In the genomic region with DNA sequence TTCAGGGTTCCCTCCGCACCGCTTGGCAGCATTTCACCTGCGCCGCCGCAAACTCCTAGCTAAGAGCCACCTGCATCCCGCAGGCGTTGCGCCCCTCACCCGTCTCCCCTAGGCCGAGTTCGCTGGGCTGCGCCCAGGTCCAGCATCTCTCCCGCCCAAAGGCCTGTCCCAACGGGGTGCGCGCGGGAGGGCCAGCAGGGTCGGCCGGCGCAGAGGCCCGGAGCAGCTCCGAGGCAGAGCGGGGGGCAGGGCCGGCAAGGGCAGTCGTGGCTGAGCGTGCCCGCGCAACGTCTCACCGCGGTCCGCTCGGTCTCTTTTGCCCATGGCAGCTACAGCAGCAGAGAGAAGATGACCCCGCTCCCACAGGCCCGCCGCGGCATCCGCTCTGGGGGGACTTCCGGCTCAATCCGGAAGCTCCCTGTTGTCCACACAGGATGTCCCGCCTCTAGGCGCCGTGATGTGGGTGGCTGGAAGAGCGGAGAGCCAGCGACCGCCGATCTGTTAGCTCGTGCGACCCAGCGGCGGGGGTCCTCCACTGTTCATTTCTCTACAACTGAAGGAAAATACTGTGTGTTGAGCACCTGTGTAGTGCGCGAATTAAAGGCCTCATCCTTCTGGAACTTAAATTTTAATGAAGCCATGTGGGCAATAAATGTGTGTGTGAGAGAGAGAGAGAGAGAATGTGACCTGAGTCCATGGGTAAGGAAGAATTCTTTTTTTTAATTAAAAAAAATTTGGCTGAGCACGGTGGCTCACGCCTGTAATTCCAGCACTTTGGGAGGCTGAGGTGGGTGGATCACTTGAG, we compare ENCODE assay signal across 8 cellular contexts. TPM values are rescaled to one million over a fixed set of nuclear protein-coding genes. Genes with fewer than 3 reads are reported as not detected.
DNase-seq lines count a peak whose midpoint lies in the region; TF ChIP-seq lines count a peak whose summit lies in the region.

A gene (minus strand): TSS at position 387 of the 805 bp plus-strand sequence. CDS start 63 bp downstream, at position 324.

- peak in 1 of 2 donors; percentile 32 for TF ChIP-seq POLR2A in suprapubic skin (IDR thresholded peaks at IDR 0.05)

- H3K4me3 ChIP-seq in MM.1S (ENCODE audit: low read length), result peak within 1 kb of the TSS; percentile 98
- H3K4me3 ChIP-seq in SK-N-SH (ENCODE audit: low read depth in 2 of 2, low read length in 1 of 2), result peak within 1 kb of the TSS; percentile 93 to 98
- peak within 1 kb of the TSS; percentile 98 for H3K4me3 ChIP-seq in suprapubic skin

- H3K36me3 ChIP-seq in MM.1S (replicated peaks; ENCODE audit: insufficient read depth, low read length), result peaks cover 10% of the 10 kb centered on the region
- H3K36me3 ChIP-seq in SK-N-SH (replicated peaks in 1 of 2; ENCODE audit: control insufficient read depth in 1 of 2, insufficient read depth in 2 of 2, low read length in 1 of 2), result peaks cover 32 to 39% of the 10 kb centered on the region in 2 experiments
- peaks cover 36% of the 10 kb centered on the region for H3K36me3 ChIP-seq in suprapubic skin

- H3K9me3 ChIP-seq in MM.1S (replicated peaks; ENCODE audit: insufficient read depth, low read length), result no peaks in the 10 kb centered on the region
- H3K9me3 ChIP-seq in SK-N-SH, result no peaks in the 10 kb centered on the region
- no peaks in the 10 kb centered on the region for H3K9me3 ChIP-seq in suprapubic skin

- no peaks in the 10 kb centered on the region for H4K20me1 ChIP-seq in MM.1S (ENCODE audit: insufficient read depth, low read length)
- H4K20me1 ChIP-seq in SK-N-SH (ENCODE audit: insufficient read depth), result no peaks in the 10 kb centered on the region

- CTCF ChIA-PET in SK-N-SH (lab: Yijun Ruan, JAX), result interaction anchor here (0.7 to 3.8 kb wide), 5 partner anchors 12 to 244 kb away, joined by 3 to 14 read pairs (median 4); no protein-coding TSS in a partner anchor

- TF ChIP-seq RAD21 in SK-N-SH (IDR thresholded peaks at IDR 0.05; ENCODE audit: low read length), result no peak

- H3K9me2 ChIP-seq in MM.1S (replicated peaks; ENCODE audit: insufficient read depth, low read length) (no peaks in the 10 kb centered on the region), SK-N-SH (no peaks in the 10 kb centered on the region)

- peaks cover 18% of the 10 kb centered on the region for H3K79me2 ChIP-seq in MM.1S (ENCODE audit: low read length)
- peaks cover 41% of the 10 kb centered on the region for H3K79me2 ChIP-seq in SK-N-SH (ENCODE audit: insufficient read depth)

- POLR2A ChIA-PET in SK-N-SH (lab: Yijun Ruan, JAX), result interaction anchor here (0.6 to 1.9 kb wide), 9 partner anchors 13 to 240 kb away, joined by 3 to 7 read pairs (median 3); no protein-coding TSS in a partner anchor

- peak within 1 kb of the TSS; percentile 95 for H2AFZ ChIP-seq in MM.1S (ENCODE audit: low read length)
- H2AFZ ChIP-seq in SK-N-SH (ENCODE audit: low read depth), result peak within 1 kb of the TSS; percentile 89

- peak within 1 kb of the TSS; percentile 87 for H3K4me2 ChIP-seq in MM.1S (ENCODE audit: low read depth, low read length)
- peak within 1 kb of the TSS; percentile 90 for H3K4me2 ChIP-seq in SK-N-SH

- TF ChIP-seq EP300 in SK-N-SH (IDR thresholded peaks at IDR 0.05; ENCODE audit: borderline replicate concordance in 1 of 2, low read depth in 1 of 2, low read length in 1 of 2), result peak in 1 of 2 experiments; percentile 17; a peak in 1 of 4 replicates
- no peak for TF ChIP-seq EP300 in suprapubic skin (IDR thresholded peaks at IDR 0.05)

- H3K9ac ChIP-seq in MM.1S (ENCODE audit: low read length) (peak within 1 kb of the TSS; percentile 88), SK-N-SH (peak within 1 kb of the TSS; percentile 92)

- H3K27ac ChIP-seq in MM.1S (ENCODE audit: low read length) (peak within 1 kb of the TSS; percentile 12; the same call in 1 of the 2 replicates), SK-N-SH (ENCODE audit: low read depth in 2 of 2, low read length in 1 of 2) (peak within 1 kb of the TSS; percentile 65 to 77), suprapubic skin (peak within 1 kb of the TSS; percentile 75)

- no peaks in the 10 kb centered on the region for H3F3A ChIP-seq in MM.1S (ENCODE audit: insufficient read depth, low read length)
- peaks cover 6% of the 10 kb centered on the region for H3F3A ChIP-seq in SK-N-SH (replicated peaks; ENCODE audit: insufficient read depth)

- no peaks in the 10 kb centered on the region for H3K27me3 ChIP-seq in MM.1S (replicated peaks; ENCODE audit: insufficient read depth, low read length)
- no peaks in the 10 kb centered on the region for H3K27me3 ChIP-seq in SK-N-SH (ENCODE audit: insufficient read depth)
- H3K27me3 ChIP-seq in suprapubic skin, result no peaks in the 10 kb centered on the region

- TF ChIP-seq CTCF in MM.1S (IDR thresholded peaks at IDR 0.05; ENCODE audit: low read length) (no peak), SK-N-SH (IDR thresholded peaks at IDR 0.05) (no peak), suprapubic skin (IDR thresholded peaks at IDR 0.05) (no peak)

- under 1% methylated on average over 30 of the region's 55 CpGs for WGBS in SK-N-SH (ENCODE audit: low lambda C conversion rate)
- under 1% methylated on average over 49 of the region's 55 CpGs for WGBS in suprapubic skin

- H3K4me1 ChIP-seq in MM.1S (ENCODE audit: low read length) (peaks cover 4% of the 10 kb centered on the region; the same call in 1 of the 2 replicates), SK-N-SH (ENCODE audit: control insufficient read depth in 1 of 2, insufficient read depth in 2 of 2, low read depth in 1 of 2, low read length in 1 of 2) (peaks cover 0 to 4% of the 10 kb centered on the region in 2 experiments; a peak in 1 of 4 replicates), suprapubic skin (peaks cover 13% of the 10 kb centered on the region)

- DNase-seq in GM04503 (ENCODE audit: low read depth), result peak; percentile 27
- DNase-seq in HCEC 1CT, result peak; percentile 82
- peak; percentile 83 for DNase-seq in MM.1S
- peak; percentile 95 for DNase-seq in SK-N-SH
- DNase-seq in activated naive CD4-positive, alpha-beta T cell treated with anti-CD3 and anti-CD28 coated beads, Interleukin-2, amount 50 U/mL, for 16 hours, result peak; percentile 88
- DNase-seq in glomerular endothelial cell (ENCODE audit: extremely low read depth, low read depth, low spot score), result peak; percentile 12
- peak; percentile 69 for DNase-seq in occipital lobe (lab: John Stamatoyannopoulos, UW)
- DNase-seq in suprapubic skin (ENCODE audit: low spot score in 2 of 2), result peak; percentile 88 to 89

TF ChIP-seq in SK-N-SH, 30 proteins besides CTCF, POLR2A, EP300 and RAD21:
- TF ChIP-seq, protein P1, sequence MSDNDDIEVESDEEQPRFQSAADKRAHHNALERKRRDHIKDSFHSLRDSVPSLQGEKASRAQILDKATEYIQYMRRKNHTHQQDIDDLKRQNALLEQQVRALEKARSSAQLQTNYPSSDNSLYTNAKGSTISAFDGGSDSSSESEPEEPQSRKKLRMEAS (IDR thresholded peaks at IDR 0.05; ENCODE audit: low read depth), result peak; percentile 71
- TF ChIP-seq TAF1 (IDR thresholded peaks at IDR 0.05; ENCODE audit: borderline replicate concordance, low read depth, low read length) (peak; percentile 73; the same call in 1 of the 2 replicates), RXRA (IDR thresholded peaks at IDR 0.05; ENCODE audit: borderline replicate concordance, low read depth) (no peak), NFIC (IDR thresholded peaks at IDR 0.05; ENCODE audit: borderline replicate concordance) (no peak), ELF1 (IDR thresholded peaks at IDR 0.05) (peak; percentile 81), NRF1 (IDR thresholded peaks at IDR 0.05; ENCODE audit: low read depth, low read length) (no peak), GABPA (IDR thresholded peaks at IDR 0.05; ENCODE audit: low read depth) (peak; percentile 96), FOSL2 (IDR thresholded peaks at IDR 0.05; ENCODE audit: borderline replicate concordance, low read depth) (no peak), RFX5 (IDR thresholded peaks at IDR 0.05; ENCODE audit: low read length) (no peak), CHD2 (IDR thresholded peaks at IDR 0.05; ENCODE audit: low read length, partially characterized antibody) (peak; percentile 38), YY1 (IDR thresholded peaks at IDR 0.05; ENCODE audit: low read depth) (0 out of 2 replicates have a peak, but pooled peaks have one; percentile 16), MXI1 (IDR thresholded peaks at IDR 0.05; ENCODE audit: low read depth, low read length) (peak; percentile 79; the same call in 1 of the 2 replicates), POLR2AphosphoS5 (IDR thresholded peaks at IDR 0.05; ENCODE audit: low read depth, low read length) (peak; percentile 95), MEF2A (IDR thresholded peaks at IDR 0.05; ENCODE audit: borderline replicate concordance, low read depth) (no peak)

RNA-seq across cellular contexts. Expression of the gene that starts here (rescaled TPM):
- 84.8 and 101 TPM in 2 replicates for polyA plus RNA-seq in SK-N-SH (2012; rRNA removed)
- 56.6 and 61.8 TPM in 2 replicates for polyA plus RNA-seq in SK-N-SH (2012; cell fraction: cytosol; rRNA removed)
- 320 and 338 TPM in 2 replicates for polyA plus RNA-seq in SK-N-SH (2012; cell fraction: nucleus; rRNA removed)
- total RNA-seq in glomerular endothelial cell (25.5 and 35.5 TPM in 2 replicates), occipital lobe (43.0 TPM), suprapubic skin (100 to 1,000 TPM in 1 of 4 donors, 10 to 100 TPM in 3; 35.5 to 103 (median 39.1) TPM)

Comparison
In these comparisons a context has a peak if more than half of its experiments do, and no peak if none do; other contexts are left out.
1. Peak in every context shown above with its lines: DNase-seq, H3K4me3 ChIP-seq and H3K27ac ChIP-seq.
2. DNase-seq: peak in every context shown above with its lines; median percentile 95 in SK-N-SH; 88 in suprapubic skin; 88 in activated naive CD4-positive, alpha-beta T cell treated with anti-CD3 and anti-CD28 coated beads, Interleukin-2, amount 50 U/mL, for 16 hours; 83 in MM.1S; 82 in HCEC 1CT; 69 in occipital lobe; 27 in GM04503; 12 in glomerular endothelial cell.
3. H3K27ac ChIP-seq: peak in every context shown above with its lines; median percentile 75 in suprapubic skin; 71 in SK-N-SH; 12 in MM.1S.